In genomic region chr7:129383542-129384132, GRCh38 we compare ENCODE assay signal across 34 cellular contexts.
"Had no signal": no experiment of that assay in that cellular context is flagged by ENCODE, and none has a peak within 500 bp of the region (broad histone marks: within the 10 kb centered on the region; RNA-seq: fewer than 3 reads in every experiment).

No MANE protein-coding gene starts in this region.

- H3K4me1 ChIP-seq: Peyer's patch had no signal

- ATAC-seq: activated CD4-positive, CD25-positive, alpha-beta regulatory T cell treated with anti-CD3 and anti-CD28 coated beads, Interleukin-2, amount 50 U/mL, for 24 hours; activated naive CD8-positive, alpha-beta T cell treated with anti-CD3 and anti-CD28 coated beads, Interleukin-2, amount 50 U/mL, for 24 hours; PC-3; Right ventricle myocardium inferior; SK-N-SH treated with all-trans-retinoic acid at 6 μM for 48 hours; T-cell; T-helper 17 cell had no signal

- H3K27ac ChIP-seq: Peyer's patch, RWPE1 had no signal

- H3K9me3 Mint-ChIP-seq: activated CD4-positive, alpha-beta T cell treated with anti-CD3 and anti-CD28 coated beads, Interleukin-2, amount 10 ng/mL, durations not matched to agents 7 days and 5 days; activated naive CD8-positive, alpha-beta T cell treated with anti-CD3 and anti-CD28 coated beads, Interleukin-2, amount 50 U/mL, for 24 hours; activated T-helper 2 cell treated with anti-CD3 and anti-CD28 coated beads, Interferon-gamma antibody, Interleukin-2, Interleukin-4, amounts not matched to agents 10 μg/mL and 5 μg/mL and 100 μg/mL, durations not matched to agents 14 hours and 24 hours and 36 hours; brain; T-cell had no signal

- H3K27ac Mint-ChIP-seq: activated CD4-positive, alpha-beta T cell treated with anti-CD3 and anti-CD28 coated beads for 36 hours; activated CD4-positive, alpha-beta T cell treated with anti-CD3 and anti-CD28 coated beads, Interleukin-2, amount 10 ng/mL, durations not matched to agents 7 days and 5 days; activated naive CD8-positive, alpha-beta T cell; activated naive CD8-positive, alpha-beta T cell treated with anti-CD3 and anti-CD28 coated beads, Interleukin-2, amount 50 U/mL, for 24 hours; activated T-helper 2 cell treated with anti-CD3 and anti-CD28 coated beads, Interferon-gamma antibody, Interleukin-2, Interleukin-4, amounts not matched to agents 10 μg/mL and 5 μg/mL and 100 μg/mL, durations not matched to agents 14 hours and 24 hours and 36 hours; T-cell; T-helper 17 cell had no signal

- DNase-seq: activated CD4-positive, alpha-beta T cell treated with anti-CD3 and anti-CD28 coated beads for 36 hours; activated CD4-positive, alpha-beta T cell treated with anti-CD3 and anti-CD28 coated beads, Interleukin-2, amount 10 ng/mL, durations not matched to agents 7 days and 5 days; activated CD4-positive, alpha-beta T cell treated with anti-CD3 and anti-CD28 coated beads, Interleukin-2, amount 50 U/mL, for 48 hours; activated CD8-positive, alpha-beta memory T cell treated with anti-CD3 and anti-CD28 coated beads, Interleukin-2, amount 50 U/mL, for 48 hours; activated gamma-delta T cell; activated naive CD4-positive, alpha-beta T cell treated with Interleukin-2 at 50 U/mL for 16 hours; activated naive CD8-positive, alpha-beta T cell treated with anti-CD3 and anti-CD28 coated beads, Interleukin-2, amount 50 U/mL, for 24 hours; anterior cingulate cortex; caudate nucleus; cerebellar nuclear complex; Karpas-422; MV-4-11; NCI-H1092; NCI-H1436 treated with DMSO at 0.1 percent for 48 hours; NCI-H1694 treated with DMSO at 0.1 percent for 48 hours; NCI-H2029; NCI-H510A; NCI-H526; NCI-H748 treated with DMSO at 0.1 percent for 48 hours; NK-92 treated with Interleukin-12 subunit alpha and Interleukin-12 subunit beta, amount 100 ng/mL, for 24 hours; PC-3; Peyer's patch; SIG-M5; T-cell; T-helper 17 cell had no signal

- H3K9me3 ChIP-seq: Peyer's patch had no signal

- H3K4me3 ChIP-seq: Peyer's patch had no signal

- FAIRE-seq: bronchial epithelial cell, TTC549 had no signal

- H3K27me3 ChIP-seq: Peyer's patch had no signal

- H3K27me3 Mint-ChIP-seq: activated CD4-positive, alpha-beta T cell treated with anti-CD3 and anti-CD28 coated beads for 36 hours; activated CD4-positive, alpha-beta T cell treated with anti-CD3 and anti-CD28 coated beads, Interleukin-2, amount 10 ng/mL, durations not matched to agents 7 days and 5 days; activated naive CD8-positive, alpha-beta T cell; activated naive CD8-positive, alpha-beta T cell treated with anti-CD3 and anti-CD28 coated beads, Interleukin-2, amount 50 U/mL, for 24 hours; T-cell; T-helper 17 cell had no signal

- H3K4me3 Mint-ChIP-seq: activated CD4-positive, alpha-beta T cell treated with anti-CD3 and anti-CD28 coated beads for 36 hours; activated CD4-positive, alpha-beta T cell treated with anti-CD3 and anti-CD28 coated beads, Interleukin-2, amount 10 ng/mL, durations not matched to agents 7 days and 5 days; activated naive CD8-positive, alpha-beta T cell; activated naive CD8-positive, alpha-beta T cell treated with anti-CD3 and anti-CD28 coated beads, Interleukin-2, amount 50 U/mL, for 24 hours; brain; T-cell; T-helper 17 cell had no signal
